Comparison of ENCODE assay signal across 33 cellular contexts in genomic region chr16:50632927-50633800, GRCh38. TPM values are rescaled to one million over a fixed set of nuclear protein-coding genes. Genes with fewer than 3 reads are reported as not detected.
"Had no signal": no experiment of that assay in that cellular context is flagged by ENCODE, and none has a peak within 500 bp of the region (broad histone marks: within the 10 kb centered on the region; RNA-seq: fewer than 3 reads in every experiment).

No MANE protein-coding gene starts in this region.

- H3K4me3 ChIP-seq: body of pancreas, esophagus muscularis mucosa, gastrocnemius medialis, heart left ventricle had no signal

- H3K27me3 Mint-ChIP-seq: activated B cell treated with CpG ODN at 0.5 μM for 24 hours; activated CD4-positive, alpha-beta memory T cell treated with anti-CD3 and anti-CD28 coated beads, Interleukin-2, amount 10 ng/mL, durations not matched to agents 7 days and 5 days; activated CD4-positive, alpha-beta T cell treated with anti-CD3 and anti-CD28 coated beads, Interleukin-2, amount 10 ng/mL, durations not matched to agents 7 days and 5 days; activated naive CD8-positive, alpha-beta T cell; activated T-cell treated with anti-CD3 and anti-CD28 coated beads, Interleukin-2, amount 50 U/mL, for 24 hours; effector memory CD8-positive, alpha-beta T cell; T-cell had no signal

- H3K9me3 Mint-ChIP-seq: activated B cell treated with CpG ODN at 0.5 μM for 24 hours; activated CD4-positive, alpha-beta memory T cell treated with anti-CD3 and anti-CD28 coated beads, Interleukin-2, amount 10 ng/mL, durations not matched to agents 7 days and 5 days; activated CD4-positive, alpha-beta T cell treated with anti-CD3 and anti-CD28 coated beads, Interleukin-2, amount 10 ng/mL, durations not matched to agents 7 days and 5 days; activated T-cell treated with anti-CD3 and anti-CD28 coated beads, Interleukin-2, amount 50 U/mL, for 24 hours; activated T-cell treated with anti-CD3 and anti-CD28 coated beads, Interleukin-2, amount 50 U/mL, for 72 hours; effector memory CD8-positive, alpha-beta T cell; T-cell; T-helper 1 cell treated with Interleukin-12 subunit alpha and Interleukin-12 subunit beta and Interleukin-4 antibody, amounts not matched to agents 30 μg/mL and 1 μg/mL, for 36 hours had no signal

- H3K36me3 ChIP-seq: gastrocnemius medialis, heart left ventricle, WERI-Rb-1 had no signal

- ATAC-seq: activated CD4-positive, CD25-positive, alpha-beta regulatory T cell treated with anti-CD3 and anti-CD28 coated beads, Interleukin-2, amount 50 U/mL, for 24 hours; activated T-cell treated with anti-CD3 and anti-CD28 coated beads, Interleukin-2, amount 50 U/mL, for 72 hours; body of pancreas; effector memory CD8-positive, alpha-beta T cell; foreskin keratinocyte; gastrocnemius medialis; T-cell had no signal

- H3K4me1 Mint-ChIP-seq: activated B cell treated with CpG ODN at 0.5 μM for 24 hours had no signal

- H3K27ac Mint-ChIP-seq: activated B cell treated with CpG ODN at 0.5 μM for 24 hours; activated CD4-positive, alpha-beta memory T cell treated with anti-CD3 and anti-CD28 coated beads, Interleukin-2, amount 10 ng/mL, durations not matched to agents 7 days and 5 days; activated CD4-positive, alpha-beta T cell treated with anti-CD3 and anti-CD28 coated beads, Interleukin-2, amount 10 ng/mL, durations not matched to agents 7 days and 5 days; activated naive CD8-positive, alpha-beta T cell; activated T-cell treated with anti-CD3 and anti-CD28 coated beads, Interleukin-2, amount 50 U/mL, for 24 hours; activated T-cell treated with anti-CD3 and anti-CD28 coated beads, Interleukin-2, amount 50 U/mL, for 72 hours; effector memory CD8-positive, alpha-beta T cell; T-cell; T-helper 1 cell treated with Interleukin-12 subunit alpha and Interleukin-12 subunit beta and Interleukin-4 antibody, amounts not matched to agents 30 μg/mL and 1 μg/mL, for 36 hours had no signal

- H3K4me1 ChIP-seq: body of pancreas, esophagus muscularis mucosa, foreskin keratinocyte, gastrocnemius medialis, heart left ventricle had no signal

- H3K4me3 Mint-ChIP-seq: activated B cell treated with CpG ODN at 0.5 μM for 24 hours; activated CD4-positive, alpha-beta memory T cell treated with anti-CD3 and anti-CD28 coated beads, Interleukin-2, amount 10 ng/mL, durations not matched to agents 7 days and 5 days; activated CD4-positive, alpha-beta T cell treated with anti-CD3 and anti-CD28 coated beads, Interleukin-2, amount 10 ng/mL, durations not matched to agents 7 days and 5 days; activated naive CD8-positive, alpha-beta T cell; activated T-cell treated with anti-CD3 and anti-CD28 coated beads, Interleukin-2, amount 50 U/mL, for 24 hours; activated T-cell treated with anti-CD3 and anti-CD28 coated beads, Interleukin-2, amount 50 U/mL, for 72 hours; effector memory CD8-positive, alpha-beta T cell; T-cell; T-helper 1 cell treated with Interleukin-12 subunit alpha and Interleukin-12 subunit beta and Interleukin-4 antibody, amounts not matched to agents 30 μg/mL and 1 μg/mL, for 36 hours had no signal

- H3K9me3 ChIP-seq: body of pancreas, esophagus muscularis mucosa, gastrocnemius medialis, heart left ventricle had no signal

- H3K27ac ChIP-seq: body of pancreas, esophagus muscularis mucosa, foreskin keratinocyte, gastrocnemius medialis, heart left ventricle, WERI-Rb-1 had no signal

- H3K27me3 ChIP-seq: body of pancreas, esophagus muscularis mucosa, foreskin keratinocyte, gastrocnemius medialis, heart left ventricle had no signal

- DNase-seq: activated B cell treated with CpG ODN at 0.5 μM for 24 hours; activated CD4-positive, alpha-beta memory T cell treated with anti-CD3 and anti-CD28 coated beads, Interleukin-2, amount 10 ng/mL, durations not matched to agents 7 days and 5 days; activated CD4-positive, alpha-beta T cell treated with anti-CD3 and anti-CD28 coated beads, Interleukin-2, amount 10 ng/mL, durations not matched to agents 7 days and 5 days; activated CD4-positive, alpha-beta T cell treated with anti-CD3 and anti-CD28 coated beads, Interleukin-2, amount 50 U/mL, for 4 hours; activated CD8-positive, alpha-beta memory T cell treated with anti-CD3 and anti-CD28 coated beads, Interleukin-2, amount 50 U/mL, for 48 hours; activated gamma-delta T cell; activated naive CD4-positive, alpha-beta T cell; activated T-cell treated with anti-CD3 and anti-CD28 coated beads for 4 hours; activated T-cell treated with anti-CD3 and anti-CD28 coated beads, Interleukin-2, amount 50 U/mL, for 24 hours; activated T-cell treated with anti-CD3 and anti-CD28 coated beads, Interleukin-2, amount 50 U/mL, for 72 hours; amniotic stem cell; anterior cingulate cortex; body of pancreas; caudate nucleus; cortex of kidney; dermis blood vessel endothelial cell; effector CD4-positive, alpha-beta T cell; effector memory CD8-positive, alpha-beta T cell; erythroblast; foreskin keratinocyte; gastrocnemius medialis; glutamatergic neuron; heart left ventricle; SW 1271; T-cell; T1000; WERI-Rb-1 had no signal

- FAIRE-seq: colon had no signal

RNA-seq across cellular contexts. Expression of gene SNX20, which starts 47.9 kb away (rescaled TPM):
- total RNA-seq: chondrocyte, foreskin keratinocyte had no signal
- polyA plus RNA-seq: foreskin keratinocyte had no signal
